ENCODE assay signal across 1 cellular context in the genomic region with DNA sequence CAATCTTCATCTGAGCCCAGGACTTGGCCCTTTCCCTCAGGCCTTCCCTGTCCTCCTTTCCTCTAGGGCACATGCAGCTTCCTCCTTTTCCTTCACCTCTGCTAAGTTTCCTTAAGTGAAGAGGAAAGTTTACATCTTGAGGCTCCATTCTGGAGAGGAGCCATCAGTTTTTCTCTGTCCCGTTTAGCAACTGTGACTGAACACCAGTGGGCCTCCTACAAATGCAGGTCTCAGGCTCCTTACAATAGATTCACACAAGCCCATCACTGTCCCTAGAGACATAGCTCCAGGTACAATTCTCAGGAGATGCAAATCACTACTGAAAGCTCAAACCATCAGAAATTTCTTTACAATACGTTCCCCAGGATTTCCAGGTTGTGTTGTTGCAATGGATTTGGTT.
TF ChIP-seq lines count a peak whose summit lies in the region.

No MANE protein-coding gene starts in this region.

TF ChIP-seq in GM23338, 12 proteins besides CTCF, POLR2A, EP300 and RAD21:
- TF ChIP-seq, protein P1, sequence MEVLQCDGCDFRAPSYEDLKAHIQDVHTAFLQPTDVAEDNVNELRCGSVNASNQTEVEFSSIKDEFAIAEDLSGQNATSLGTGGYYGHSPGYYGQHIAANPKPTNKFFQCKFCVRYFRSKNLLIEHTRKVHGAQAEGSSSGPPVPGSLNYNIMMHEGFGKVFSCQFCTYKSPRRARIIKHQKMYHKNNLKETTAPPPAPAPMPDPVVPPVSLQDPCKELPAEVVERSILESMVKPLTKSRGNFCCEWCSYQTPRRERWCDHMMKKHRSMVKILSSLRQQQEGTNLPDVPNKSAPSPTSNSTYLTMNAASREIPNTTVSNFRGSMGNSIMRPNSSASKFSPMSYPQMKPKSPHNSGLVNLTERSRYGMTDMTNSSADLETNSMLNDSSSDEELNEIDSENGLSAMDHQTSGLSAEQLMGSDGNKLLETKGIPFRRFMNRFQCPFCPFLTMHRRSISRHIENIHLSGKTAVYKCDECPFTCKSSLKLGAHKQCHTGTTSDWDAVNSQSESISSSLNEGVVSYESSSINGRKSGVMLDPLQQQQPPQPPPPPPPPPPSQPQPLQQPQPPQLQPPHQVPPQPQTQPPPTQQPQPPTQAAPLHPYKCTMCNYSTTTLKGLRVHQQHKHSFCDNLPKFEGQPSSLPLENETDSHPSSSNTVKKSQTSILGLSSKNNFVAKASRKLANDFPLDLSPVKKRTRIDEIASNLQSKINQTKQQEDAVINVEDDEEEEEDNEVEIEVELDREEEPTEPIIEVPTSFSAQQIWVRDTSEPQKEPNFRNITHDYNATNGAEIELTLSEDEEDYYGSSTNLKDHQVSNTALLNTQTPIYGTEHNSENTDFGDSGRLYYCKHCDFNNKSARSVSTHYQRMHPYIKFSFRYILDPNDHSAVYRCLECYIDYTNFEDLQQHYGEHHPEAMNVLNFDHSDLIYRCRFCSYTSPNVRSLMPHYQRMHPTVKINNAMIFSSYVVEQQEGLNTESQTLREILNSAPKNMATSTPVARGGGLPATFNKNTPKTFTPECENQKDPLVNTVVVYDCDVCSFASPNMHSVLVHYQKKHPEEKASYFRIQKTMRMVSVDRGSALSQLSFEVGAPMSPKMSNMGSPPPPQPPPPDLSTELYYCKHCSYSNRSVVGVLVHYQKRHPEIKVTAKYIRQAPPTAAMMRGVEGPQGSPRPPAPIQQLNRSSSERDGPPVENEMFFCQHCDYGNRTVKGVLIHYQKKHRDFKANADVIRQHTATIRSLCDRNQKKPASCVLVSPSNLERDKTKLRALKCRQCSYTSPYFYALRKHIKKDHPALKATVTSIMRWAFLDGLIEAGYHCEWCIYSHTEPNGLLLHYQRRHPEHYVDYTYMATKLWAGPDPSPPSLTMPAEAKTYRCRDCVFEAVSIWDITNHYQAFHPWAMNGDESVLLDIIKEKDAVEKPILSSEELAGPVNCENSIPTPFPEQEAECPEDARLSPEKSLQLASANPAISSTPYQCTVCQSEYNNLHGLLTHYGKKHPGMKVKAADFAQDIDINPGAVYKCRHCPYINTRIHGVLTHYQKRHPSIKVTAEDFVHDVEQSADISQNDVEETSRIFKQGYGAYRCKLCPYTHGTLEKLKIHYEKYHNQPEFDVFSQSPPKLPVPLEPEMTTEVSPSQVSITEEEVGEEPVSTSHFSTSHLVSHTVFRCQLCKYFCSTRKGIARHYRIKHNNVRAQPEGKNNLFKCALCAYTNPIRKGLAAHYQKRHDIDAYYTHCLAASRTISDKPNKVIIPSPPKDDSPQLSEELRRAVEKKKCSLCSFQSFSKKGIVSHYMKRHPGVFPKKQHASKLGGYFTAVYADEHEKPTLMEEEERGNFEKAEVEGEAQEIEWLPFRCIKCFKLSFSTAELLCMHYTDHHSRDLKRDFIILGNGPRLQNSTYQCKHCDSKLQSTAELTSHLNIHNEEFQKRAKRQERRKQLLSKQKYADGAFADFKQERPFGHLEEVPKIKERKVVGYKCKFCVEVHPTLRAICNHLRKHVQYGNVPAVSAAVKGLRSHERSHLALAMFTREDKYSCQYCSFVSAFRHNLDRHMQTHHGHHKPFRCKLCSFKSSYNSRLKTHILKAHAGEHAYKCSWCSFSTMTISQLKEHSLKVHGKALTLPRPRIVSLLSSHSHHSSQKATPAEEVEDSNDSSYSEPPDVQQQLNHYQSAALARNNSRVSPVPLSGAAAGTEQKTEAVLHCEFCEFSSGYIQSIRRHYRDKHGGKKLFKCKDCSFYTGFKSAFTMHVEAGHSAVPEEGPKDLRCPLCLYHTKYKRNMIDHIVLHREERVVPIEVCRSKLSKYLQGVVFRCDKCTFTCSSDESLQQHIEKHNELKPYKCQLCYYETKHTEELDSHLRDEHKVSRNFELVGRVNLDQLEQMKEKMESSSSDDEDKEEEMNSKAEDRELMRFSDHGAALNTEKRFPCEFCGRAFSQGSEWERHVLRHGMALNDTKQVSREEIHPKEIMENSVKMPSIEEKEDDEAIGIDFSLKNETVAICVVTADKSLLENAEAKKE (CRISPR knock-in tag; IDR thresholded peaks at IDR 0.05), result no peak
- TF ChIP-seq NANOG (IDR thresholded peaks at IDR 0.05; ENCODE audit: borderline replicate concordance), result no peak
- TF ChIP-seq, protein P2, sequence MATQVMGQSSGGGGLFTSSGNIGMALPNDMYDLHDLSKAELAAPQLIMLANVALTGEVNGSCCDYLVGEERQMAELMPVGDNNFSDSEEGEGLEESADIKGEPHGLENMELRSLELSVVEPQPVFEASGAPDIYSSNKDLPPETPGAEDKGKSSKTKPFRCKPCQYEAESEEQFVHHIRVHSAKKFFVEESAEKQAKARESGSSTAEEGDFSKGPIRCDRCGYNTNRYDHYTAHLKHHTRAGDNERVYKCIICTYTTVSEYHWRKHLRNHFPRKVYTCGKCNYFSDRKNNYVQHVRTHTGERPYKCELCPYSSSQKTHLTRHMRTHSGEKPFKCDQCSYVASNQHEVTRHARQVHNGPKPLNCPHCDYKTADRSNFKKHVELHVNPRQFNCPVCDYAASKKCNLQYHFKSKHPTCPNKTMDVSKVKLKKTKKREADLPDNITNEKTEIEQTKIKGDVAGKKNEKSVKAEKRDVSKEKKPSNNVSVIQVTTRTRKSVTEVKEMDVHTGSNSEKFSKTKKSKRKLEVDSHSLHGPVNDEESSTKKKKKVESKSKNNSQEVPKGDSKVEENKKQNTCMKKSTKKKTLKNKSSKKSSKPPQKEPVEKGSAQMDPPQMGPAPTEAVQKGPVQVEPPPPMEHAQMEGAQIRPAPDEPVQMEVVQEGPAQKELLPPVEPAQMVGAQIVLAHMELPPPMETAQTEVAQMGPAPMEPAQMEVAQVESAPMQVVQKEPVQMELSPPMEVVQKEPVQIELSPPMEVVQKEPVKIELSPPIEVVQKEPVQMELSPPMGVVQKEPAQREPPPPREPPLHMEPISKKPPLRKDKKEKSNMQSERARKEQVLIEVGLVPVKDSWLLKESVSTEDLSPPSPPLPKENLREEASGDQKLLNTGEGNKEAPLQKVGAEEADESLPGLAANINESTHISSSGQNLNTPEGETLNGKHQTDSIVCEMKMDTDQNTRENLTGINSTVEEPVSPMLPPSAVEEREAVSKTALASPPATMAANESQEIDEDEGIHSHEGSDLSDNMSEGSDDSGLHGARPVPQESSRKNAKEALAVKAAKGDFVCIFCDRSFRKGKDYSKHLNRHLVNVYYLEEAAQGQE (IDR thresholded peaks at IDR 0.05; ENCODE audit: unreplicated experiment), result no peak
- TF ChIP-seq ZNF114 (CRISPR knock-in tag; IDR thresholded peaks at IDR 0.05), result no peak
- no peak for TF ChIP-seq JUNB (IDR thresholded peaks at IDR 0.05; ENCODE audit: unreplicated experiment)
- TF ChIP-seq ZNF331 (CRISPR knock-in tag; IDR thresholded peaks at IDR 0.05; ENCODE audit: low read depth), result no peak
- no peak for TF ChIP-seq EZH2 (IDR thresholded peaks at IDR 0.05; ENCODE audit: low read depth, unreplicated experiment)
- TF ChIP-seq EZH2phosphoT487 (IDR thresholded peaks at IDR 0.05; ENCODE audit: unreplicated experiment), result no peak
- TF ChIP-seq STAT1 (IDR thresholded peaks at IDR 0.05; ENCODE audit: unreplicated experiment), result no peak
- TF ChIP-seq POLR2AphosphoS5 (IDR thresholded peaks at IDR 0.05; ENCODE audit: low read depth), result no peak
- TF ChIP-seq CREB1 (CRISPR knock-in tag; IDR thresholded peaks at IDR 0.05; ENCODE audit: low read depth), result no peak
